Comparison of ENCODE assay signal across 25 cellular contexts in genomic region chr10:16609195-16609594, GRCh38.
"Had no signal": no experiment of that assay in that cellular context is flagged by ENCODE, and none has a peak within 500 bp of the region (broad histone marks: within the 10 kb centered on the region; RNA-seq: fewer than 3 reads in every experiment).

No MANE protein-coding gene starts in this region.

- DNase-seq: stimulated activated CD4-positive, alpha-beta T cell treated with anti-CD3 and anti-CD28 coated beads, Interleukin-2, amount 100 ng/mL, for 48 hours; stimulated activated CD4-positive, alpha-beta T cell treated with anti-CD3 and anti-CD28 coated beads, Interleukin-4, amount 100 ng/mL, for 1 hour; stimulated activated CD4-positive, alpha-beta T cell treated with anti-CD3 and anti-CD28 coated beads, Interleukin-4, amount 100 ng/mL, for 24 hours; stimulated activated CD4-positive, alpha-beta T cell treated with anti-CD3 and anti-CD28 coated beads, Interleukin-4, amount 100 ng/mL, for 4 hours; stimulated activated CD8-positive, alpha-beta memory T cell treated with anti-CD3 and anti-CD28 coated beads, Interleukin-4, amount 100 ng/mL, for 48 hours; stimulated activated naive B cell treated with anti-CD40 and anti-IgM and Interleukin-4, amounts not matched to agents 10 μg/mL and 1 μg/mL and 100 μg/mL, for 72 hours; stimulated activated naive CD4-positive, alpha-beta T cell; stimulated activated naive CD4-positive, alpha-beta T cell treated with Interleukin-2 at 50 U/mL for 16 hours; stimulated activated naive CD8-positive, alpha-beta T cell treated with anti-CD3 and anti-CD28 coated beads, Interleukin-15, amount 100 ng/mL, for 72 hours; stimulated activated naive CD8-positive, alpha-beta T cell treated with anti-CD3 and anti-CD28 coated beads, Interleukin-15, Interleukin-2, amounts not matched to agents 100 U/mL and 50 U/mL, for 24 hours; stomach; substantia nigra; testis; thyroid gland; tibial artery; transverse colon; trophoblast cell; upper lobe of left lung; upper lobe of right lung; uterus had no signal

- H3K27me3 Mint-ChIP-seq: stimulated activated memory B cell treated with anti-CD40 and anti-IgM and Interleukin-4, amounts not matched to agents 10 μg/mL and 1 μg/mL and 100 μg/mL, for 72 hours; stimulated activated naive B cell treated with anti-CD40 and anti-IgM and Interleukin-4, amounts not matched to agents 10 μg/mL and 1 μg/mL and 100 μg/mL, for 72 hours; stimulated activated naive CD8-positive, alpha-beta T cell treated with anti-CD3 and anti-CD28 coated beads, Interleukin-15, amount 100 ng/mL, for 72 hours; stimulated activated naive CD8-positive, alpha-beta T cell treated with anti-CD3 and anti-CD28 coated beads, Interleukin-15, Interleukin-2, amounts not matched to agents 100 ng/mL and 50 ng/mL, for 24 hours; type B pancreatic cell had no signal

- H3K9me3 Mint-ChIP-seq: stimulated activated effector memory CD8-positive, alpha-beta T cell treated with anti-CD3 and anti-CD28 coated beads, Interleukin-12 subunit alpha, Interleukin-12 subunit beta, amount 100 ng/mL, for 72 hours; stimulated activated memory B cell treated with anti-CD40 and anti-IgM and Interleukin-4, amounts not matched to agents 10 μg/mL and 1 μg/mL and 100 μg/mL, for 72 hours; type B pancreatic cell had no signal

- H3K4me3 Mint-ChIP-seq: stimulated activated effector memory CD8-positive, alpha-beta T cell treated with anti-CD3 and anti-CD28 coated beads, Interleukin-12 subunit alpha, Interleukin-12 subunit beta, amount 100 ng/mL, for 72 hours; stimulated activated memory B cell treated with anti-CD40 and anti-IgM and Interleukin-4, amounts not matched to agents 10 μg/mL and 1 μg/mL and 100 μg/mL, for 72 hours; stimulated activated naive B cell treated with anti-CD40 and anti-IgM and Interleukin-4, amounts not matched to agents 10 μg/mL and 1 μg/mL and 100 μg/mL, for 72 hours; stimulated activated naive CD8-positive, alpha-beta T cell treated with anti-CD3 and anti-CD28 coated beads, Interleukin-15, amount 100 ng/mL, for 72 hours; stimulated activated naive CD8-positive, alpha-beta T cell treated with anti-CD3 and anti-CD28 coated beads, Interleukin-15, Interleukin-2, amounts not matched to agents 100 ng/mL and 50 ng/mL, for 24 hours; type B pancreatic cell had no signal

- H3K36me3 Mint-ChIP-seq: stimulated activated effector memory CD8-positive, alpha-beta T cell treated with anti-CD3 and anti-CD28 coated beads, Interleukin-12 subunit alpha, Interleukin-12 subunit beta, amount 100 ng/mL, for 72 hours; type B pancreatic cell had no signal

- FAIRE-seq: urothelium cell line had no signal

- H3K4me1 Mint-ChIP-seq: stimulated activated effector memory CD8-positive, alpha-beta T cell treated with anti-CD3 and anti-CD28 coated beads, Interleukin-12 subunit alpha, Interleukin-12 subunit beta, amount 100 ng/mL, for 72 hours; stimulated activated memory B cell treated with anti-CD40 and anti-IgM and Interleukin-4, amounts not matched to agents 10 μg/mL and 1 μg/mL and 100 μg/mL, for 72 hours; stimulated activated naive CD8-positive, alpha-beta T cell treated with anti-CD3 and anti-CD28 coated beads, Interleukin-15, amount 100 ng/mL, for 72 hours had no signal

- H3K27ac Mint-ChIP-seq: stimulated activated effector memory CD8-positive, alpha-beta T cell treated with anti-CD3 and anti-CD28 coated beads, Interleukin-12 subunit alpha, Interleukin-12 subunit beta, amount 100 ng/mL, for 72 hours; stimulated activated memory B cell treated with anti-CD40 and anti-IgM and Interleukin-4, amounts not matched to agents 10 μg/mL and 1 μg/mL and 100 μg/mL, for 72 hours; stimulated activated naive B cell treated with anti-CD40 and anti-IgM and Interleukin-4, amounts not matched to agents 10 μg/mL and 1 μg/mL and 100 μg/mL, for 72 hours; stimulated activated naive CD8-positive, alpha-beta T cell treated with anti-CD3 and anti-CD28 coated beads, Interleukin-15, amount 100 ng/mL, for 72 hours; stimulated activated naive CD8-positive, alpha-beta T cell treated with anti-CD3 and anti-CD28 coated beads, Interleukin-15, Interleukin-2, amounts not matched to agents 100 ng/mL and 50 ng/mL, for 24 hours; type B pancreatic cell had no signal
